In genomic region chr4:170089274-170089742, GRCh38 we compare ENCODE assay signal across 8 cellular contexts.
A peak's percentile ranks its signal among the peaks of the same experiment; 100 is the strongest.
DNase-seq lines count a peak whose midpoint lies in the region; ATAC-seq lines count a peak whose summit lies in the region.

No MANE protein-coding gene starts in this region.

- DNase-seq in DMS79 treated with DMSO at 0.1 percent for 48 hours (lab: John Stamatoyannopoulos, UW) (peak; percentile 32), NCI-H748 (lab: John Stamatoyannopoulos, UW; ENCODE audit: unreplicated experiment) (peak; percentile 74), left kidney (ENCODE audit: low read depth, low spot score) (peak; percentile 85), stromal cell of bone marrow (ENCODE audit: low read depth) (peak; percentile 10)
- DNase-seq in activated CD4-positive, CD25-positive, alpha-beta regulatory T cell treated with anti-CD3 and anti-CD28 coated beads, Interleukin-2, amount 50 U/mL, for 72 hours: no peak

- H3K27ac ChIP-seq in cingulate gyrus (ENCODE audit: low read depth, low read length): peak overlapping the region; percentile 82

- peak; percentile 20 for ATAC-seq in HG02798 (IDR thresholded peaks at IDR 0.05; ENCODE audit: poor library complexity, unreplicated experiment)
- no peak for ATAC-seq in HG03457 (IDR thresholded peaks at IDR 0.05; ENCODE audit: unreplicated experiment)
